Comparison of ENCODE assay signal across 21 cellular contexts in the genomic region with DNA sequence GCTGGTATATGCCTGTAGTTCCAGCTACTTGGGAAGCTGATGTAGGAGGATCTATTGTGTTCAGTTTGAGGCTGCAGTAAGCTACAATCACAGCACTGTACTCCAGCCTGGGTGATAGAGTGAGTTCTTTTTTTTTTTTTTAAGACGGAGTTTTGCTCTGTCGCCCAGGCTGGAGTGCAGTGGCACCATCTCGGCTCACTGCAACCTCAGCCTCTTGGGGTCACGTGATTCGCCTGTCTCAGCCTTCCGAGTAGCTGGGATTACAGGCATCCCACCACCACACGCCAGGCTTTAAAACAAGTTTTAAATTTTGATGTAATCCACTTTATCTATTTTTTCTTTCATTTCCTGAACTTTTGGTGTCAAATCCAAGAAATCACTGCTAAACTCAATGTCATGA.
DNase-seq lines count a peak whose midpoint lies in the region; ATAC-seq, FAIRE-seq and TF ChIP-seq lines count a peak whose summit lies in the region.
"Had no signal": no experiment of that assay in that cellular context is flagged by ENCODE, and none has a peak within 500 bp of the region (broad histone marks: within the 10 kb centered on the region; RNA-seq: fewer than 3 reads in every experiment).

No MANE protein-coding gene starts in this region.

- no peaks in the 10 kb centered on the region for H4K20me1 ChIP-seq in H9 (ENCODE audit: control insufficient read depth, insufficient read depth, insufficient read length)

- H3K4me1 ChIP-seq in H9 (ENCODE audit: insufficient read depth, low read length) (no peaks in the 10 kb centered on the region), ascending aorta (peaks cover 5 to 11% of the 10 kb centered on the region in 2 donors)
- H3K4me1 ChIP-seq: prostate gland, uterus had no signal

- H3K14ac ChIP-seq in H9 (ENCODE audit: insufficient read depth, low read length) = no peak overlapping the region

- H2BK20ac ChIP-seq in H9 (ENCODE audit: low read depth, low read length, poor library complexity, severe bottlenecking) = no peak overlapping the region

- H3K4me1 Mint-ChIP-seq in H9 (peaks cover 0 to 5% of the 10 kb centered on the region in 2 experiments; a peak in 2 of 4 replicates), naive B cell (peaks cover 12 to 32% (median 16%) of the 10 kb centered on the region in 3 donors)

- no peak overlapping the region for H3T11ph ChIP-seq in H9 (ENCODE audit: low read length)

- in situ Hi-C loops in ACHN (cut with HindIII; ENCODE audit: low pct_ligation_motif_present, low pct_unique_long_range_greater_than_20kb, low sequenced_read_pairs) = no loop called here

- no peaks in the 10 kb centered on the region for H3K79me2 ChIP-seq in H9 (ENCODE audit: insufficient read depth, low read length)

- no peak overlapping the region for H3K4me3 ChIP-seq in ascending aorta
- H3K4me3 ChIP-seq: prostate gland, uterus had no signal

- no peak overlapping the region for H2BK5ac ChIP-seq in H9 (ENCODE audit: insufficient read length, low read length)

- no peaks in the 10 kb centered on the region for H3K27me3 ChIP-seq in H9 (ENCODE audit: insufficient read depth, low read length)
- no peaks in the 10 kb centered on the region for H3K27me3 ChIP-seq in ascending aorta
- H3K27me3 ChIP-seq: uterus had no signal

- no peak overlapping the region for H2AK5ac ChIP-seq in H9 (ENCODE audit: insufficient read length, low read length)

- no peak overlapping the region for H2BK12ac ChIP-seq in H9 (ENCODE audit: insufficient read length, low read depth, low read length)

- H3K36me3 ChIP-seq in ascending aorta = peaks cover 6 to 12% of the 10 kb centered on the region in 2 donors
- H3K36me3 ChIP-seq: prostate gland, uterus had no signal

- H3K36me3 Mint-ChIP-seq in H9 (ENCODE audit: insufficient read depth in 1 of 3, low read depth in 3 of 3) = peaks cover 0 to 6% (median 0%) of the 10 kb centered on the region in 3 experiments; a peak in 3 of 7 replicates
- peaks cover 0 to 16% of the 10 kb centered on the region in 2 donors for H3K36me3 Mint-ChIP-seq in naive B cell
- H3K36me3 Mint-ChIP-seq: natural killer cell treated with Interleukin-12 subunit alpha and Interleukin-12 subunit beta and Interleukin-15 and Interleukin-18, amount 100 ng/mL, for 72 hours had no signal

- H4K5ac ChIP-seq in H9 (ENCODE audit: insufficient read length, low read depth, low read length) = no peak overlapping the region

- H3K23ac ChIP-seq in H9 (ENCODE audit: insufficient read length, low read depth, low read length) = no peak overlapping the region

- FAIRE-seq in D721Med (lab: Jason Lieb, UNC) = no peak
- FAIRE-seq: endometrium, small intestine had no signal

- no peak overlapping the region for H3K27ac ChIP-seq in H9 (ENCODE audit: insufficient read length, low read depth, low read length)
- H3K27ac ChIP-seq in ascending aorta = peak overlapping the region; percentile 21 to 73
- H3K27ac ChIP-seq: C4-2B, prostate gland, uterus had no signal

- H4K91ac ChIP-seq in H9 (ENCODE audit: insufficient read length, low read depth, low read length) = no peak overlapping the region

- intact Hi-C loops in ascending aorta (cut with DNase I) = no loop called here

- H3K4me3 Mint-ChIP-seq in H9 = no peak overlapping the region
- peak overlapping the region in 4 of 8 donors; percentile 5 to 68 (median 56) for H3K4me3 Mint-ChIP-seq in naive B cell
- H3K4me3 Mint-ChIP-seq: natural killer cell treated with Interleukin-12 subunit alpha and Interleukin-12 subunit beta and Interleukin-15 and Interleukin-18, amount 100 ng/mL, for 72 hours had no signal

- no peak overlapping the region for H3K56ac ChIP-seq in H9 (ENCODE audit: insufficient read length, low read depth, low read length)

- no peak overlapping the region for H2AFZ ChIP-seq in H9 (ENCODE audit: low read length)

- no peak overlapping the region for H4K8ac ChIP-seq in H9 (replicated peaks; ENCODE audit: insufficient read length, low read depth, low read length)

- no peak for TF ChIP-seq CTCF in H9 (conservative IDR thresholded peaks at IDR 0.05)
- TF ChIP-seq CTCF in ascending aorta (IDR thresholded peaks at IDR 0.05) = no peak
- TF ChIP-seq CTCF in D721Med (IDR thresholded peaks at IDR 0.05; ENCODE audit: insufficient read depth, missing control alignments) = no peak

- no CpG with 5 or more reads among the region's 7 CpGs for WGBS in H9 (ENCODE audit: extremely low coverage, insufficient read length, low lambda C conversion rate)

- H3K27me3 Mint-ChIP-seq in H9 (ENCODE audit: low read depth) = no peaks in the 10 kb centered on the region
- H3K27me3 Mint-ChIP-seq in naive B cell = no peaks in the 10 kb centered on the region
- H3K27me3 Mint-ChIP-seq: natural killer cell treated with Interleukin-12 subunit alpha and Interleukin-12 subunit beta and Interleukin-15 and Interleukin-18, amount 100 ng/mL, for 72 hours had no signal

- no peak overlapping the region for H3K4me2 ChIP-seq in H9 (ENCODE audit: insufficient read depth, insufficient read length, low read length)

- no peak overlapping the region for H2BK15ac ChIP-seq in H9 (ENCODE audit: low read depth, low read length)

- H3K9me3 ChIP-seq in H9 (ENCODE audit: control insufficient read depth, low read depth, low read length) (no peaks in the 10 kb centered on the region), ascending aorta (no peaks in the 10 kb centered on the region)
- H3K9me3 ChIP-seq: prostate gland, uterus had no signal

- H3K18ac ChIP-seq in H9 (ENCODE audit: insufficient read length, low read depth, low read length) = no peak overlapping the region

- H3K9ac ChIP-seq in H9 (ENCODE audit: extremely low read depth, insufficient read length, low read length) = no peak overlapping the region

- peak; percentile 36 for DNase-seq in ACHN
- peak; percentile 59 for DNase-seq in H9
- DNase-seq in ascending aorta (ENCODE audit: low spot score in 2 of 2) = no peak
- no peak for DNase-seq in naive B cell
- no peak for DNase-seq in D721Med (ENCODE audit: insufficient read length, low spot score)
- DNase-seq in midbrain (lab: John Stamatoyannopoulos, UW) = no peak
- DNase-seq in DMS79 (lab: John Stamatoyannopoulos, UW) = no peak
- DNase-seq: activated naive CD4-positive, alpha-beta T cell; GF-D8; NCI-H1092 treated with DMSO at 0.1 percent for 48 hours; NCI-H524 treated with DMSO at 0.1 percent for 48 hours; Right ventricle myocardium superior; small intestine; stimulated activated CD4-positive, alpha-beta T cell treated with anti-CD3 and anti-CD28 coated beads, Interleukin-4, amount 100 ng/mL, for 24 hours; T-helper 1 cell; uterus had no signal

- H3K79me1 ChIP-seq in H9 (ENCODE audit: insufficient read depth, low read depth, low read length, poor library complexity, severe bottlenecking) = no peaks in the 10 kb centered on the region

- ATAC-seq in naive B cell (ENCODE audit: low read depth in 2 of 2) (no peak), HG02763 (IDR thresholded peaks at IDR 0.05; ENCODE audit: unreplicated experiment) (no peak)
- ATAC-seq: natural killer cell treated with Interleukin-12 subunit alpha and Interleukin-12 subunit beta and Interleukin-15 and Interleukin-18, amount 100 ng/mL, for 72 hours had no signal

- no peak overlapping the region for H3K27ac Mint-ChIP-seq in H9
- peak overlapping the region in 4 of 6 donors; percentile 64 to 83 (median 74) for H3K27ac Mint-ChIP-seq in naive B cell
- H3K27ac Mint-ChIP-seq: natural killer cell treated with Interleukin-12 subunit alpha and Interleukin-12 subunit beta and Interleukin-15 and Interleukin-18, amount 100 ng/mL, for 72 hours had no signal

- H3K23me2 ChIP-seq in H9 (ENCODE audit: insufficient read length, low read depth, low read length, poor library complexity, severe bottlenecking) = no peaks in the 10 kb centered on the region

- H3K9me3 Mint-ChIP-seq in H9 = no peaks in the 10 kb centered on the region
- peaks cover 0 to 1% (median 0%) of the 10 kb centered on the region in 7 donors for H3K9me3 Mint-ChIP-seq in naive B cell
- H3K9me3 Mint-ChIP-seq: natural killer cell treated with Interleukin-12 subunit alpha and Interleukin-12 subunit beta and Interleukin-15 and Interleukin-18, amount 100 ng/mL, for 72 hours had no signal

- no peak overlapping the region for H2BK120ac ChIP-seq in H9 (ENCODE audit: low read depth, low read length, poor library complexity, severe bottlenecking)

- H3K4ac ChIP-seq in H9 (ENCODE audit: low read depth, low read length) = no peak overlapping the region

Comparison
In these comparisons a context has a peak if more than half of its experiments do, and no peak if none do; other contexts are left out.
1. DNase-seq: peak in ACHN (single experiment) and H9 (single experiment); none in ascending aorta (0 of 2), naive B cell (single experiment), D721Med (single experiment), midbrain (single experiment) and DMS79 (single experiment).
2. H3K27ac Mint-ChIP-seq: peak in naive B cell (4 of 6); none in H9 (0 of 3).